ENCODE assay signal across 13 cellular contexts in the genomic region with DNA sequence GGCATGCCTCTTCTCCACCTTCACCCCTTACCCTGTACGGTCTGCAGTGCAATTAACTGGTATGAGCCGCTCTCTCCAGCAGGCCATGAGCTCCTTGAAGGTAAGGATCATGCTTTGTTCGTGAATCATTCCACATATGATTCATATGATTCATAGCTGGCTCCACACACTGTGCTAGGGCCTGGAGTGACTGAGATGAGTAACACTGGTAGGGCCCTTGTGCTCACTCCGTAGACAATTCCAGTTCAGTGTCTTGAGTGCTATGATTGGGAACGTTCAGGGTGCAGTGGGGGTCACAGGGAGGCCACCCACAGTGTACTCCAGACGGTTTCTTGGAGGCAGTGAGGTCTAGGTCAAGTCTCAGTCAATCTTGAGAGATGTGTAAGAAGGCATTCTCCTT.
A peak's percentile ranks its signal among the peaks of the same experiment; 100 is the strongest.
DNase-seq lines count a peak whose midpoint lies in the region; ATAC-seq and TF ChIP-seq lines count a peak whose summit lies in the region.
"Had no signal": no experiment of that assay in that cellular context is flagged by ENCODE, and none has a peak within 500 bp of the region (broad histone marks: within the 10 kb centered on the region; RNA-seq: fewer than 3 reads in every experiment).

No MANE protein-coding gene starts in this region.

- H3K4me1 ChIP-seq in lung (ENCODE audit: control insufficient read depth in 2 of 2, insufficient read depth in 2 of 2, low read length in 2 of 2), result peaks cover 0 to 3% of the 10 kb centered on the region in 2 donors

- no peaks in the 10 kb centered on the region for H3K27me3 ChIP-seq in lung (ENCODE audit: control insufficient read depth, insufficient read depth)
- H3K27me3 ChIP-seq: BLaER1 treated with 17β-estradiol and CSF1 and Interleukin-3, amounts not matched to agents 10 nM and 100 nM had no signal

- ATAC-seq in lung (ENCODE audit: insufficient read depth, low FRiP score) (peak; percentile 58), Right ventricle myocardium superior (ENCODE audit: poor library complexity) (no peak), HG03196 (IDR thresholded peaks at IDR 0.05; ENCODE audit: unreplicated experiment) (no peak)
- ATAC-seq: activated CD8-positive, alpha-beta T cell treated with anti-CD3 and anti-CD28 coated beads, Interleukin-2, amount 10 ng/mL, durations not matched to agents 7 days and 5 days had no signal

- H3K27ac ChIP-seq in lung (ENCODE audit: low read depth in 1 of 2, low read length in 1 of 2), result no peak overlapping the region
- H3K27ac ChIP-seq: BLaER1 treated with 17β-estradiol and CSF1 and Interleukin-3, amounts not matched to agents 10 nM and 100 nM had no signal

- in situ Hi-C loops in astrocyte of the spinal cord (cut with HindIII; ENCODE audit: low sequenced_read_pairs), result no loop called here

- peaks cover 0 to 2% of the 10 kb centered on the region in 2 donors for H3K9me3 ChIP-seq in lung (ENCODE audit: control insufficient read depth in 2 of 2, insufficient read depth in 1 of 2, low read length in 1 of 2)
- H3K9me3 ChIP-seq: BLaER1 treated with 17β-estradiol and CSF1 and Interleukin-3, amounts not matched to agents 10 nM and 100 nM had no signal

- 56 to 59% methylated on average over 6 of the region's 6 CpGs for WGBS in lung, 2 donors

- no peak for TF ChIP-seq CTCF in astrocyte of the spinal cord (IDR thresholded peaks at IDR 0.05; ENCODE audit: low read depth, low read length)
- TF ChIP-seq CTCF in lung (IDR thresholded peaks at IDR 0.05; ENCODE audit: control extremely low read depth, extremely low read depth), result no peak

- intact Hi-C loops in Right ventricle myocardium superior (cut with DNase I), result no loop called here

- no peaks in the 10 kb centered on the region for H3K36me3 ChIP-seq in lung (ENCODE audit: control insufficient read depth in 2 of 2, insufficient read depth in 2 of 2, low read length in 2 of 2)
- H3K36me3 ChIP-seq: BLaER1 treated with 17β-estradiol and CSF1 and Interleukin-3, amounts not matched to agents 10 nM and 100 nM had no signal

- DNase-seq in AG20443 (ENCODE audit: low spot score) (peak; percentile 78), LHCN-M2 (ENCODE audit: low read depth) (peak; percentile 39), astrocyte of the spinal cord (ENCODE audit: low read depth, low spot score) (peak; percentile 62), lung (ENCODE audit: low spot score) (no peak), midbrain (lab: John Stamatoyannopoulos, UW) (no peak), Right ventricle myocardium superior (no peak), NCI-H345 treated with DMSO at 0.1 percent for 48 hours (lab: John Stamatoyannopoulos, UW; ENCODE audit: unreplicated experiment) (no peak)
- DNase-seq: activated CD8-positive, alpha-beta T cell treated with anti-CD3 and anti-CD28 coated beads, Interleukin-2, amount 10 ng/mL, durations not matched to agents 7 days and 5 days; effector CD8-positive, alpha-beta T cell; NCI-H1092 treated with DMSO at 0.1 percent for 48 hours; stimulated activated naive CD4-positive, alpha-beta T cell had no signal

- H3K4me3 ChIP-seq in astrocyte of the spinal cord (ENCODE audit: low read depth, low read length) (no peak overlapping the region), lung (no peak overlapping the region)
- H3K4me3 ChIP-seq: BLaER1 treated with 17β-estradiol and CSF1 and Interleukin-3, amounts not matched to agents 10 nM and 100 nM had no signal

Comparison
In these comparisons a context has a peak if more than half of its experiments do, and no peak if none do; other contexts are left out.
1. DNase-seq: peak in AG20443 (single experiment), LHCN-M2 (single experiment) and astrocyte of the spinal cord (single experiment); none in lung (single experiment), midbrain (single experiment), Right ventricle myocardium superior (single experiment) and NCI-H345 treated with DMSO at 0.1 percent for 48 hours (single experiment).